18 cellular contexts compared by ENCODE assay signal in genomic region chr4:8356856-8357255, GRCh38.
DNase-seq lines count a peak whose midpoint lies in the region; ATAC-seq, FAIRE-seq and TF ChIP-seq lines count a peak whose summit lies in the region.
"Had no signal": no experiment of that assay in that cellular context is flagged by ENCODE, and none has a peak within 500 bp of the region (broad histone marks: within the 10 kb centered on the region; RNA-seq: fewer than 3 reads in every experiment).

No MANE protein-coding gene starts in this region.

- H2AFZ ChIP-seq in GM23338, result no peak overlapping the region

- no peaks in the 10 kb centered on the region for H3K79me2 ChIP-seq in GM23338 (replicated peaks; ENCODE audit: insufficient read depth)

- H3K4me3 ChIP-seq in GM23338, result peak overlapping the region; percentile 21; the same call in 1 of the 2 replicates
- no peak overlapping the region for H3K4me3 ChIP-seq in coronary artery
- no peak overlapping the region for H3K4me3 ChIP-seq in BE2C (ENCODE audit: low read depth, low read length)
- H3K4me3 ChIP-seq: SK-N-MC had no signal

- H3K36me3 ChIP-seq in GM23338 (ENCODE audit: insufficient read depth), result peaks cover 4% of the 10 kb centered on the region; the same call in 1 of the 2 replicates
- H3K36me3 ChIP-seq in BE2C, result no peaks in the 10 kb centered on the region

- no peak for TF ChIP-seq CTCF in GM23338 (conservative IDR thresholded peaks at IDR 0.05; ENCODE audit: low read depth in 2 of 2)
- no peak for TF ChIP-seq CTCF in coronary artery (IDR thresholded peaks at IDR 0.05)
- no peak for TF ChIP-seq CTCF in BE2C (IDR thresholded peaks at IDR 0.05; ENCODE audit: low read depth, low read length)

- peaks cover 10% of the 10 kb centered on the region for H3K9me2 ChIP-seq in GM23338 (ENCODE audit: insufficient read depth)

- ATAC-seq in GM23338, result no peak
- ATAC-seq in GM21786 (IDR thresholded peaks at IDR 0.05; ENCODE audit: unreplicated experiment), result no peak
- no peak for ATAC-seq in GM19397 (IDR thresholded peaks at IDR 0.05; ENCODE audit: unreplicated experiment)
- ATAC-seq: HepG2 had no signal

- H3K27ac ChIP-seq in GM23338 (ENCODE audit: low read depth), result no peak overlapping the region
- no peak overlapping the region for H3K27ac ChIP-seq in coronary artery
- H3K27ac ChIP-seq: KMS-11, SK-N-MC had no signal

- peaks cover 18% of the 10 kb centered on the region for H3K9me3 Mint-ChIP-seq in GM23338
- H3K9me3 Mint-ChIP-seq: CD4-positive, alpha-beta T cell had no signal

- peak overlapping the region; percentile 59 for H3K4me2 ChIP-seq in GM23338
- H3K4me2 ChIP-seq: KMS-11 had no signal

- peaks cover 34% of the 10 kb centered on the region for H3K27me3 ChIP-seq in GM23338 (ENCODE audit: insufficient read depth)
- no peaks in the 10 kb centered on the region for H3K27me3 ChIP-seq in BE2C

- H3K27me3 Mint-ChIP-seq in GM23338 (ENCODE audit: insufficient read depth, low read depth, poor library complexity), result peaks cover 22% of the 10 kb centered on the region
- H3K27me3 Mint-ChIP-seq: CD4-positive, alpha-beta T cell had no signal

- H3K4me1 ChIP-seq in GM23338 (ENCODE audit: insufficient read depth), result peaks cover 32% of the 10 kb centered on the region
- no peaks in the 10 kb centered on the region for H3K4me1 ChIP-seq in BE2C

- FAIRE-seq in HTR-8/SVneo (lab: Jason Lieb, UNC), result peak; percentile 79
- FAIRE-seq: HepG2 had no signal

- no peak for DNase-seq in GM23338 (ENCODE audit: low spot score)
- no peak for DNase-seq in HTR-8/SVneo (ENCODE audit: insufficient read length, low spot score)
- peak; percentile 59 for DNase-seq in coronary artery (ENCODE audit: low spot score)
- DNase-seq in posterior vena cava (ENCODE audit: low spot score), result peak; percentile 32
- DNase-seq in BE2C, result no peak
- DNase-seq: ACHN, AML-193, Calu3, NCI-H1048, NCI-H1436 treated with DMSO at 0.1 percent for 48 hours, NCI-H2081, NCI-H524 had no signal

- intact Hi-C loops in posterior vena cava (cut with DNase I), result no loop called here

- no peak overlapping the region for H3K4me3 Mint-ChIP-seq in GM23338
- H3K4me3 Mint-ChIP-seq: CD4-positive, alpha-beta T cell had no signal

- peaks cover 42% of the 10 kb centered on the region for H3K4me1 Mint-ChIP-seq in GM23338

- no peak overlapping the region for H3K27ac Mint-ChIP-seq in GM23338
- H3K27ac Mint-ChIP-seq: CD4-positive, alpha-beta T cell had no signal

- no peaks in the 10 kb centered on the region for H3K9me3 ChIP-seq in BE2C

- H4K20me1 ChIP-seq in GM23338 (replicated peaks; ENCODE audit: insufficient read depth), result no peaks in the 10 kb centered on the region

- H3F3A ChIP-seq in GM23338 (replicated peaks; ENCODE audit: low read depth), result no peaks in the 10 kb centered on the region; the same call in 1 of the 2 replicates

- H3K36me3 Mint-ChIP-seq in GM23338 (ENCODE audit: low read depth), result peaks cover 15% of the 10 kb centered on the region

TF ChIP-seq in GM23338, 12 proteins besides CTCF, POLR2A, EP300 and RAD21:
- no peak for TF ChIP-seq CREB1 (CRISPR knock-in tag; IDR thresholded peaks at IDR 0.05; ENCODE audit: low read depth)

Comparison
In these comparisons a context has a peak if more than half of its experiments do, and no peak if none do; other contexts are left out.
1. DNase-seq: peak in coronary artery (single experiment) and posterior vena cava (single experiment); none in GM23338 (single experiment), HTR-8/SVneo (single experiment) and BE2C (single experiment).